ENCODE assay signal across 18 cellular contexts in genomic region chr18:8745355-8746014, GRCh38. TPM values are rescaled to one million over a fixed set of nuclear protein-coding genes. Genes with fewer than 3 reads are reported as not detected.
DNase-seq lines count a peak whose midpoint lies in the region; ATAC-seq and TF ChIP-seq lines count a peak whose summit lies in the region.
"Had no signal": no experiment of that assay in that cellular context is flagged by ENCODE, and none has a peak within 500 bp of the region (broad histone marks: within the 10 kb centered on the region; RNA-seq: fewer than 3 reads in every experiment).

No MANE protein-coding gene starts in this region.

- WGBS in smooth muscle cell (ENCODE audit: low lambda C conversion rate): 82% methylated on average over 15 of the region's 15 CpGs

- H2AFZ ChIP-seq in smooth muscle cell (ENCODE audit: low read depth): no peak overlapping the region

- no peak overlapping the region for H3K9ac ChIP-seq in smooth muscle cell (ENCODE audit: low read depth)

- no peak overlapping the region for H3K4me3 ChIP-seq in smooth muscle cell
- H3K4me3 ChIP-seq in A673 (ENCODE audit: low read depth, low read length, poor library complexity, severe bottlenecking): no peak overlapping the region
- H3K4me3 ChIP-seq: breast epithelium, HAP-1, right lobe of liver had no signal

- peaks cover 62% of the 10 kb centered on the region for H3K4me1 Mint-ChIP-seq in activated CD8-positive, alpha-beta T cell treated with anti-CD3 and anti-CD28 coated beads, Interleukin-2, amount 10 ng/mL, durations not matched to agents 7 days and 5 days (ENCODE audit: low read depth)
- peaks cover 30% of the 10 kb centered on the region for H3K4me1 Mint-ChIP-seq in activated CD8-positive, alpha-beta T cell treated with anti-CD3 and anti-CD28 coated beads for 36 hours (ENCODE audit: low read depth)
- peaks cover 32% of the 10 kb centered on the region for H3K4me1 Mint-ChIP-seq in activated naive CD8-positive, alpha-beta T cell treated with anti-CD3 and anti-CD28 coated beads, Interleukin-2, amount 50 U/mL, for 24 hours

- ATAC-seq in activated CD8-positive, alpha-beta T cell treated with anti-CD3 and anti-CD28 coated beads, Interleukin-2, amount 10 ng/mL, durations not matched to agents 7 days and 5 days: no peak
- ATAC-seq in activated CD8-positive, alpha-beta T cell treated with anti-CD3 and anti-CD28 coated beads for 36 hours: no peak
- no peak for ATAC-seq in activated naive CD8-positive, alpha-beta T cell treated with anti-CD3 and anti-CD28 coated beads, Interleukin-2, amount 50 U/mL, for 24 hours
- ATAC-seq: right lobe of liver had no signal

- H3K4me2 ChIP-seq in smooth muscle cell: no peak overlapping the region

- peak overlapping the region; percentile 12 for H3K27ac Mint-ChIP-seq in activated CD8-positive, alpha-beta T cell treated with anti-CD3 and anti-CD28 coated beads, Interleukin-2, amount 10 ng/mL, durations not matched to agents 7 days and 5 days
- H3K27ac Mint-ChIP-seq in activated CD8-positive, alpha-beta T cell treated with anti-CD3 and anti-CD28 coated beads for 36 hours: no peak overlapping the region
- peak overlapping the region; percentile 15 for H3K27ac Mint-ChIP-seq in activated naive CD8-positive, alpha-beta T cell treated with anti-CD3 and anti-CD28 coated beads, Interleukin-2, amount 50 U/mL, for 24 hours
- H3K27ac Mint-ChIP-seq: stimulated activated effector memory CD8-positive, alpha-beta T cell treated with anti-CD3 and anti-CD28 coated beads, Interleukin-12 subunit alpha, Interleukin-12 subunit beta, amount 100 ng/mL, for 72 hours had no signal

- H3K27ac ChIP-seq in KOPT-K1 (ENCODE audit: low read depth, low read length, poor library complexity, severe bottlenecking): peak overlapping the region; percentile 19
- peak overlapping the region; percentile 8 for H3K27ac ChIP-seq in smooth muscle cell (ENCODE audit: low read depth)
- H3K27ac ChIP-seq in A673 (ENCODE audit: low read depth, low read length, poor library complexity, severe bottlenecking): no peak overlapping the region
- H3K27ac ChIP-seq: breast epithelium, right lobe of liver had no signal

- no peak overlapping the region for H3K4me3 Mint-ChIP-seq in activated CD8-positive, alpha-beta T cell treated with anti-CD3 and anti-CD28 coated beads, Interleukin-2, amount 10 ng/mL, durations not matched to agents 7 days and 5 days
- no peak overlapping the region for H3K4me3 Mint-ChIP-seq in activated CD8-positive, alpha-beta T cell treated with anti-CD3 and anti-CD28 coated beads for 36 hours
- no peak overlapping the region for H3K4me3 Mint-ChIP-seq in activated naive CD8-positive, alpha-beta T cell treated with anti-CD3 and anti-CD28 coated beads, Interleukin-2, amount 50 U/mL, for 24 hours
- H3K4me3 Mint-ChIP-seq: stimulated activated effector memory CD8-positive, alpha-beta T cell treated with anti-CD3 and anti-CD28 coated beads, Interleukin-12 subunit alpha, Interleukin-12 subunit beta, amount 100 ng/mL, for 72 hours had no signal

- no peaks in the 10 kb centered on the region for H3K27me3 ChIP-seq in smooth muscle cell (ENCODE audit: low read depth)
- no peaks in the 10 kb centered on the region for H3K27me3 ChIP-seq in A673 (replicated peaks; ENCODE audit: insufficient read depth, low read depth, low read length, poor library complexity)
- H3K27me3 ChIP-seq: breast epithelium, right lobe of liver had no signal

- BruUV-seq in A673 (replicated peaks; lab: Mats Ljungman, UMichigan): no TSS peak

- H3F3A ChIP-seq in smooth muscle cell (ENCODE audit: low read depth): peaks cover 4% of the 10 kb centered on the region

- intact Hi-C loops in activated CD8-positive, alpha-beta T cell treated with anti-CD3 and anti-CD28 coated beads for 36 hours (cut with micrococcal nuclease): no loop called here
- intact Hi-C loops in A673 (cut with micrococcal nuclease; ENCODE audit: unreplicated experiment): loop anchor here (5.0 to 10.0 kb wide), 2 partner anchors 71 to 357 kb away; partner anchors contain the start of gene NDUFV2

- POLR2A ChIA-PET in activated CD8-positive, alpha-beta T cell treated with anti-CD3 and anti-CD28 coated beads, Interleukin-2, amount 10 ng/mL, durations not matched to agents 7 days and 5 days (lab: Charles Lee): no interaction called here
- POLR2A ChIA-PET in activated CD8-positive, alpha-beta T cell treated with anti-CD3 and anti-CD28 coated beads for 36 hours (lab: Charles Lee): interaction anchor here (1.5 kb wide), 1 partner anchor 17 kb away, joined by 3 read pairs; no protein-coding TSS in a partner anchor
- POLR2A ChIA-PET in A673 (lab: Charles Lee; ENCODE audit: low non-redundant PET): no interaction called here

- peaks cover 17% of the 10 kb centered on the region for H3K9me3 ChIP-seq in KOPT-K1 (ENCODE audit: insufficient read depth, low read length, poor library complexity, severe bottlenecking)
- no peaks in the 10 kb centered on the region for H3K9me3 ChIP-seq in smooth muscle cell (replicated peaks; ENCODE audit: low read depth)
- H3K9me3 ChIP-seq in A673 (ENCODE audit: low read depth, low read length, poor library complexity, severe bottlenecking): no peaks in the 10 kb centered on the region
- H3K9me3 ChIP-seq: breast epithelium, HAP-1, right lobe of liver had no signal

- H3K4me1 ChIP-seq in smooth muscle cell (ENCODE audit: low read depth) (peaks cover 3% of the 10 kb centered on the region), A673 (ENCODE audit: insufficient read depth, low read length, poor library complexity, severe bottlenecking) (peaks cover 4% of the 10 kb centered on the region)
- H3K4me1 ChIP-seq: breast epithelium, HAP-1, right lobe of liver had no signal

- H3K36me3 Mint-ChIP-seq in activated CD8-positive, alpha-beta T cell treated with anti-CD3 and anti-CD28 coated beads, Interleukin-2, amount 10 ng/mL, durations not matched to agents 7 days and 5 days (ENCODE audit: low read depth): peaks cover 22% of the 10 kb centered on the region
- H3K36me3 Mint-ChIP-seq in activated CD8-positive, alpha-beta T cell treated with anti-CD3 and anti-CD28 coated beads for 36 hours (ENCODE audit: low read depth): peaks cover 5% of the 10 kb centered on the region
- peaks cover 6% of the 10 kb centered on the region for H3K36me3 Mint-ChIP-seq in activated naive CD8-positive, alpha-beta T cell treated with anti-CD3 and anti-CD28 coated beads, Interleukin-2, amount 50 U/mL, for 24 hours (ENCODE audit: low read depth)
- H3K36me3 Mint-ChIP-seq: stimulated activated effector memory CD8-positive, alpha-beta T cell treated with anti-CD3 and anti-CD28 coated beads, Interleukin-12 subunit alpha, Interleukin-12 subunit beta, amount 100 ng/mL, for 72 hours had no signal

- H4K20me1 ChIP-seq in smooth muscle cell (ENCODE audit: low read depth): no peaks in the 10 kb centered on the region

- peaks cover 16% of the 10 kb centered on the region for H3K9me3 Mint-ChIP-seq in activated CD8-positive, alpha-beta T cell treated with anti-CD3 and anti-CD28 coated beads, Interleukin-2, amount 10 ng/mL, durations not matched to agents 7 days and 5 days (ENCODE audit: insufficient read depth)
- H3K9me3 Mint-ChIP-seq in activated CD8-positive, alpha-beta T cell treated with anti-CD3 and anti-CD28 coated beads for 36 hours: peaks cover 13% of the 10 kb centered on the region
- H3K9me3 Mint-ChIP-seq in activated naive CD8-positive, alpha-beta T cell treated with anti-CD3 and anti-CD28 coated beads, Interleukin-2, amount 50 U/mL, for 24 hours: peaks cover 22% of the 10 kb centered on the region

- no peaks in the 10 kb centered on the region for H3K36me3 ChIP-seq in KOPT-K1 (ENCODE audit: insufficient read depth, low read length)
- no peaks in the 10 kb centered on the region for H3K36me3 ChIP-seq in smooth muscle cell (ENCODE audit: low read depth)
- no peaks in the 10 kb centered on the region for H3K36me3 ChIP-seq in A673 (ENCODE audit: insufficient read depth, low read length, poor library complexity, severe bottlenecking)
- H3K36me3 ChIP-seq: breast epithelium, HAP-1, right lobe of liver had no signal

- CTCF ChIA-PET in activated CD8-positive, alpha-beta T cell treated with anti-CD3 and anti-CD28 coated beads, Interleukin-2, amount 10 ng/mL, durations not matched to agents 7 days and 5 days (lab: Charles Lee): no interaction called here
- CTCF ChIA-PET in activated CD8-positive, alpha-beta T cell treated with anti-CD3 and anti-CD28 coated beads for 36 hours (lab: Charles Lee): no interaction called here
- CTCF ChIA-PET in A673 (lab: Charles Lee): no interaction called here

- TF ChIP-seq CTCF in activated CD8-positive, alpha-beta T cell treated with anti-CD3 and anti-CD28 coated beads for 36 hours (IDR thresholded peaks at IDR 0.05): no peak
- no peak for TF ChIP-seq CTCF in smooth muscle cell (IDR thresholded peaks at IDR 0.05; ENCODE audit: borderline replicate concordance, insufficient read depth, poor library complexity, severe bottlenecking)
- TF ChIP-seq CTCF in A673 (conservative IDR thresholded peaks at IDR 0.05; ENCODE audit: low read depth, low read length): no peak

- no peaks in the 10 kb centered on the region for H3K79me2 ChIP-seq in smooth muscle cell (ENCODE audit: low read depth)

- DNase-seq in activated CD8-positive, alpha-beta T cell treated with anti-CD3 and anti-CD28 coated beads, Interleukin-2, amount 10 ng/mL, durations not matched to agents 7 days and 5 days: no peak
- DNase-seq in activated CD8-positive, alpha-beta T cell treated with anti-CD3 and anti-CD28 coated beads for 36 hours: no peak
- no peak for DNase-seq in activated naive CD8-positive, alpha-beta T cell treated with anti-CD3 and anti-CD28 coated beads, Interleukin-2, amount 50 U/mL, for 24 hours
- DNase-seq in smooth muscle cell (lab: John Stamatoyannopoulos, UW; ENCODE audit: unreplicated experiment) (no peak), GM19240 (ENCODE audit: insufficient read length, low spot score) (no peak), A673 (ENCODE audit: low spot score) (no peak), 8988T (no peak)
- DNase-seq: ACHN, DMS53, Karpas-422, mammary epithelial cell, NCI-H2081 treated with DMSO at 0.1 percent for 48 hours, right lobe of liver, SHP77 treated with DMSO at 0.1 percent for 48 hours had no signal

- H3K27me3 Mint-ChIP-seq in activated CD8-positive, alpha-beta T cell treated with anti-CD3 and anti-CD28 coated beads, Interleukin-2, amount 10 ng/mL, durations not matched to agents 7 days and 5 days (ENCODE audit: low read depth): no peaks in the 10 kb centered on the region
- H3K27me3 Mint-ChIP-seq in activated CD8-positive, alpha-beta T cell treated with anti-CD3 and anti-CD28 coated beads for 36 hours: no peaks in the 10 kb centered on the region
- no peaks in the 10 kb centered on the region for H3K27me3 Mint-ChIP-seq in activated naive CD8-positive, alpha-beta T cell treated with anti-CD3 and anti-CD28 coated beads, Interleukin-2, amount 50 U/mL, for 24 hours

RNA-seq across cellular contexts. Expression of gene MTCL1, which starts 40.1 kb away (rescaled TPM):
- 1 to 10 TPM; 1.6 to 1.7 TPM for total RNA-seq in activated CD8-positive, alpha-beta T cell treated with anti-CD3 and anti-CD28 coated beads, Interleukin-2, amount 10 ng/mL, durations not matched to agents 7 days and 5 days
- total RNA-seq in activated CD8-positive, alpha-beta T cell treated with anti-CD3 and anti-CD28 coated beads for 36 hours: under 1 TPM; 0.25 to 0.52 TPM
- total RNA-seq in smooth muscle cell (15.2 and 15.3 TPM in 2 replicates), A673 (2021) (8.9 and 11.2 TPM in 2 replicates)
- 5.5 and 9.9 TPM in 2 replicates for polyA plus RNA-seq in smooth muscle cell
